Comparison of ENCODE assay signal across 1 cellular context in the genomic region with DNA sequence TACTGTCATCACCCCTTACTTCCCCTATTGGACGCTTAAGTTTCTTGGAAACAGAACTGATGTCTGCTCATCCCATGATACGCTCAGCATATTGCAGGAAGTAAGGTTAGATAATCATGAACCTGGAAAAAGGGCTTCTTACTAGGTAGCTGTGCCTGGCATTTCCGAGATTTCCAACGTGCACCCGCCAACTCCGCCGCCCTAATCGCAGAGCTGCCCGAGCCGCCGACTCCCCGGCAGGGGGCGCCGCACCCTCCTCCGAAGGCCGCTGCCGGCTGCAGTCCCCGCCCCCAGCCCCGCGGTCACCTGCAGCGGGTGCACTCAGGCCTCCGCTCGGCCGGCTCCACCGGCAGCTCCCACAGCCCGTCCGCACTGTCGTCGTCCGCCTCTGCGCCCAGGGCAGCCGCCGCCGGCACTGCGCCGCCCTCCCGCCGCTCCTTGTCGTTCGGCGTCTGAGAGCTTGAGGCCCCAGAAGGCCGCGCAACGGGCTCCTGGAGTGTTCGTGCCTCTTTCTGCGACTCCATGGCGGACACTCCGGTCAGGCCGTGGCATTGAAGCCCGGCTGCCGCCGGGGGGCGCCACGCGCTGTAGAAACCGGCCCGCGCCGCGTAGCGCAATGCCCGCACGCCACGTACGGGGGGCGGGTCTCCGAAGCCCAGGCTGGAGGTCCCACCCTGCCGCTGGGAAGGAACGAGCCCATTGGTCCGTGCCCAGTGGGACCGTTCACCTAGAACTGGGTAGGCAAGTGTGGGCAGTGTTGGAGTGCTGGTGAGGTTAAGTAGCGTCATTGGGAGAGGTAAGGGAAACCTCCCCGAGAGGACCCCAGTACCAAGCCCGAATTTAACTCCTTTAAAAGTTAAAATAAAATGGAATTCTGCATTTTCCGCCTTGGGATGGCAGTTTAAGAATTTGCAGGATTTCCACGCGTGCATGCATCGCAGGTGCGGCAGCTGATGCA.
A peak's percentile ranks its signal among the peaks of the same experiment; 100 is the strongest.
TF ChIP-seq lines count a peak whose summit lies in the region.

A gene with protein sequence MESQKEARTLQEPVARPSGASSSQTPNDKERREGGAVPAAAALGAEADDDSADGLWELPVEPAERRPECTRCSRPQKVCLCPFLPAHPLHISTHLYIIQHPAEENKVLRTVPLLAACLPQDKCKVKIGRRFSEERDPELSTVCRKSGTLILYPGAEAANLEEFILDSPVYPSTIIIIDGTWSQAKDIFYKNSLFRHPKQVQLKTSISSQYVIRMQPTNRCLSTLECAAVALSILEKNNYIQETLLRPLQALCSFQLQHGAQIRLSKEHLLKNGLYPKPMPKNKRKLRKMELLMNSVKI (minus strand): TSS at position 560 of the 958 bp plus-strand sequence. CDS start 36 bp downstream, at position 524.

TF ChIP-seq in K562, 482 proteins besides CTCF, POLR2A, EP300 and RAD21 (continued from another document and continues in another):
- TF ChIP-seq SOX6 (IDR thresholded peaks at IDR 0.05) (peak; percentile 58), COPS2 (conservative IDR thresholded peaks at IDR 0.05) (no peak), NFIX (CRISPR knock-in tag; IDR thresholded peaks at IDR 0.05; ENCODE audit: low read depth) (no peak), NFXL1 (CRISPR knock-in tag; IDR thresholded peaks at IDR 0.05) (no peak), FUS (optimal IDR thresholded peaks at IDR 0.05; ENCODE audit: low read depth, low read length) (peak; percentile 59), ZNF197 (CRISPR knock-in tag; IDR thresholded peaks at IDR 0.05; ENCODE audit: low read depth) (no peak), STAT5A (IDR thresholded peaks at IDR 0.05; ENCODE audit: borderline replicate concordance, low read length) (no peak), MYC (IDR thresholded peaks at IDR 0.05; ENCODE audit: low read depth, low read length) (peak; percentile 70; the same call in 1 of the 2 replicates), MYC (CRISPR knock-in tag; IDR thresholded peaks at IDR 0.05; ENCODE audit: borderline replicate concordance, low read depth) (0 out of 2 replicates have a peak, but pooled peaks have one; percentile 34), ARID2 (IDR thresholded peaks at IDR 0.05) (no peak), ZBTB17 (CRISPR knock-in tag; IDR thresholded peaks at IDR 0.05) (peak; percentile 48; the same call in 1 of the 2 replicates), ESRRB (CRISPR knock-in tag; IDR thresholded peaks at IDR 0.05; ENCODE audit: borderline replicate concordance) (no peak), PTBP1 (IDR thresholded peaks at IDR 0.05; ENCODE audit: low read depth, low read length) (peak; percentile 56; the same call in 1 of the 2 replicates), RFX1 (IDR thresholded peaks at IDR 0.05) (no peak), NR2C1 (IDR thresholded peaks at IDR 0.05) (no peak), NR2C1 (tag; IDR thresholded peaks at IDR 0.05) (no peak), OTX1 (CRISPR knock-in tag; IDR thresholded peaks at IDR 0.05) (no peak), HMGN3 (IDR thresholded peaks at IDR 0.05; ENCODE audit: borderline replicate concordance, extremely low read depth, insufficient read length, low read depth, low read length) (peak; percentile 74), XRCC5 (IDR thresholded peaks at IDR 0.05; ENCODE audit: low read depth, low read length) (peak; percentile 87; the same call in 1 of the 2 replicates), PHF21A (IDR thresholded peaks at IDR 0.05; ENCODE audit: borderline replicate concordance, low read depth) (0 out of 2 replicates have a peak, but pooled peaks have one; percentile 25), EZH2 (IDR thresholded peaks at IDR 0.05; ENCODE audit: borderline replicate concordance, low read depth, low read length) (no peak), DDX20 (tag; IDR thresholded peaks at IDR 0.05; ENCODE audit: low read depth) (no peak), SMARCB1 (IDR thresholded peaks at IDR 0.05; ENCODE audit: insufficient read length, low read depth) (no peak), KAT8 (IDR thresholded peaks at IDR 0.05; ENCODE audit: low read depth) (no peak), ZNF644 (tag; IDR thresholded peaks at IDR 0.05; ENCODE audit: low read depth) (no peak), PML (IDR thresholded peaks at IDR 0.05; ENCODE audit: low read length) (peak; percentile 72), ZNF77 (CRISPR knock-in tag; IDR thresholded peaks at IDR 0.05) (no peak), ZNF408 (CRISPR knock-in tag; IDR thresholded peaks at IDR 0.05; ENCODE audit: low read depth) (no peak), ZNF707 (CRISPR knock-in tag; conservative IDR thresholded peaks at IDR 0.05) (no peak), ZNF696 (CRISPR knock-in tag; conservative IDR thresholded peaks at IDR 0.05) (no peak), MYBL2 (IDR thresholded peaks at IDR 0.05; ENCODE audit: low read depth) (no peak), MYBL2 (CRISPR knock-in tag; IDR thresholded peaks at IDR 0.05; ENCODE audit: borderline replicate concordance) (no peak), BRD9 (IDR thresholded peaks at IDR 0.05; ENCODE audit: low read depth, partially characterized antibody) (no peak)
- TF ChIP-seq, protein P1, sequence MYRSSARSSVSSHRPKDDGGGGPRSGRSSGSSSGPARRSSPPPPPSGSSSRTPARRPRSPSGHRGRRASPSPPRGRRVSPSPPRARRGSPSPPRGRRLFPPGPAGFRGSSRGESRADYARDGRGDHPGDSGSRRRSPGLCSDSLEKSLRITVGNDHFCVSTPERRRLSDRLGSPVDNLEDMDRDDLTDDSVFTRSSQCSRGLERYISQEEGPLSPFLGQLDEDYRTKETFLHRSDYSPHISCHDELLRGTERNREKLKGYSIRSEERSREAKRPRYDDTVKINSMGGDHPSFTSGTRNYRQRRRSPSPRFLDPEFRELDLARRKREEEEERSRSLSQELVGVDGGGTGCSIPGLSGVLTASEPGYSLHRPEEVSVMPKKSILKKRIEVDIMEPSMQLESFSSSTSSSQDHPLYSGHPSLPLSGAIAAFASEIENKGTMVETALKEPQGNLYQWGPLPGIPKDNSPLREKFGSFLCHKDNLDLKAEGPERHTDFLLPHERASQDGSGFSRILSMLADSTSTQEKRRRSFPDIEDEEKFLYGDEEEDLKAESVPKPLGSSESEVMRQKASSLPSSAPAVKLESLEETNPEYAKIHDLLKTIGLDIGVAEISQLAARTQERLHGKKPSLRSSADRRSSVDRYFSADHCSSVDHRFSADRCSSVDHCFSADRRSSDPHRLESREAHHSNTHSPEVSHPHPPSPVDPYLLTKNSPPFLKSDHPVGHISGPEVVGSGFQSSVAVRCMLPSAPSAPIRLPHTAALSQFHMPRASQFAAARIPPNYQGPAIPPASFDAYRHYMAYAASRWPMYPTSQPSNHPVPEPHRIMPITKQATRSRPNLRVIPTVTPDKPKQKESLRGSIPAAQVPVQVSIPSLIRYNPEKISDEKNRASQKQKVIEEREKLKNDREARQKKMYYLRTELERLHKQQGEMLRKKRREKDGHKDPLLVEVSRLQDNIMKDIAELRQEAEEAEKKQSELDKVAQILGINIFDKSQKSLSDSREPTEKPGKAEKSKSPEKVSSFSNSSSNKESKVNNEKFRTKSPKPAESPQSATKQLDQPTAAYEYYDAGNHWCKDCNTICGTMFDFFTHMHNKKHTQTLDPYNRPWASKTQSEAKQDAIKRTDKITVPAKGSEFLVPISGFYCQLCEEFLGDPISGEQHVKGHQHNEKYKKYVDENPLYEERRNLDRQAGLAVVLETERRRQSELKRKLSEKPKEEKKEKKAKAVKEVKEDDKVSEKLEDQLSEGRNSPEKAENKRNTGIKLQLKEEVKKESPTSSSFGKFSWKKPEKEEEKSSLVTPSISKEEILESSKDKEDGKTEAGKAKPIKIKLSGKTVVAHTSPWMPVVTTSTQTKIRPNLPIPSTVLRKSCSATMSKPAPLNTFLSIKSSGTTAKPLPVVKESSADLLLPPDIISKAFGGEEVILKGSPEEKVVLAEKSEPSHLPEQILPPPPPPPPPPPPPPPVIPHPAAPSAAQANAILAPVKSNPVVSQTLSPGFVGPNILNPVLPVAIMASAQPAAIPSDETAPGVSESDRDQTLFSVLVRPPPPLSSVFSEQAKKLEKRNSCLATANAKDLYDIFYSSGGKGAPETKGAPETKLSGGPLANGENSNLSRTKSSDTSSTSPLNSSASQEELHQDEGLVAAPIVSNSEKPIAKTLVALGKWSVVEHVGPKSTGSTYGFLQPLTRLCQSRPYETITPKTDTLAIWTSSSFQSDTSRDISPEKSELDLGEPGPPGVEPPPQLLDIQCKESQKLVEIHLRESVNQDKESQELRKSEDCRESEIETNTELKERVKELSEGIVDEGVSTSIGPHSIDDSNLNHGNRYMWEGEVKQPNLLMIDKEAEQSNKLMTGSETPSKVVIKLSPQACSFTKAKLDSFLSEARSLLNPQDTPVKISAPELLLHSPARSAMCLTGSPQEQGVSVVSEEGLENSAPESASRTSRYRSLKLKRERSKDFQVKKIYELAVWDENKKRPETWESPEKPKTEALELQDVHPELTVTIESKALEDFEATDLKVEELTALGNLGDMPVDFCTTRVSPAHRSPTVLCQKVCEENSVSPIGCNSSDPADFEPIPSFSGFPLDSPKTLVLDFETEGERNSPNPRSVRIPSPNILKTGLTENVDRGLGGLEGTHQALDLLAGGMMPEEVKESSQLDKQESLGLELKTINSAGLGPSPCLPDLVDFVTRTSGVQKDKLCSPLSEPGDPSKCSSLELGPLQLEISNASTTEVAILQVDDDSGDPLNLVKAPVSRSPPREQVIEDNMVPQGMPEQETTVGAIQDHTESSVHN (IDR thresholded peaks at IDR 0.05; ENCODE audit: borderline replicate concordance in 1 of 2, low read depth in 1 of 2): no peak
- TF ChIP-seq, protein P2, sequence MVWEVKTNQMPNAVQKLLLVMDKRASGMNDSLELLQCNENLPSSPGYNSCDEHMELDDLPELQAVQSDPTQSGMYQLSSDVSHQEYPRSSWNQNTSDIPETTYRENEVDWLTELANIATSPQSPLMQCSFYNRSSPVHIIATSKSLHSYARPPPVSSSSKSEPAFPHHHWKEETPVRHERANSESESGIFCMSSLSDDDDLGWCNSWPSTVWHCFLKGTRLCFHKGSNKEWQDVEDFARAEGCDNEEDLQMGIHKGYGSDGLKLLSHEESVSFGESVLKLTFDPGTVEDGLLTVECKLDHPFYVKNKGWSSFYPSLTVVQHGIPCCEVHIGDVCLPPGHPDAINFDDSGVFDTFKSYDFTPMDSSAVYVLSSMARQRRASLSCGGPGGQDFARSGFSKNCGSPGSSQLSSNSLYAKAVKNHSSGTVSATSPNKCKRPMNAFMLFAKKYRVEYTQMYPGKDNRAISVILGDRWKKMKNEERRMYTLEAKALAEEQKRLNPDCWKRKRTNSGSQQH (CRISPR knock-in tag; IDR thresholded peaks at IDR 0.05): no peak
- TF ChIP-seq, protein P3, sequence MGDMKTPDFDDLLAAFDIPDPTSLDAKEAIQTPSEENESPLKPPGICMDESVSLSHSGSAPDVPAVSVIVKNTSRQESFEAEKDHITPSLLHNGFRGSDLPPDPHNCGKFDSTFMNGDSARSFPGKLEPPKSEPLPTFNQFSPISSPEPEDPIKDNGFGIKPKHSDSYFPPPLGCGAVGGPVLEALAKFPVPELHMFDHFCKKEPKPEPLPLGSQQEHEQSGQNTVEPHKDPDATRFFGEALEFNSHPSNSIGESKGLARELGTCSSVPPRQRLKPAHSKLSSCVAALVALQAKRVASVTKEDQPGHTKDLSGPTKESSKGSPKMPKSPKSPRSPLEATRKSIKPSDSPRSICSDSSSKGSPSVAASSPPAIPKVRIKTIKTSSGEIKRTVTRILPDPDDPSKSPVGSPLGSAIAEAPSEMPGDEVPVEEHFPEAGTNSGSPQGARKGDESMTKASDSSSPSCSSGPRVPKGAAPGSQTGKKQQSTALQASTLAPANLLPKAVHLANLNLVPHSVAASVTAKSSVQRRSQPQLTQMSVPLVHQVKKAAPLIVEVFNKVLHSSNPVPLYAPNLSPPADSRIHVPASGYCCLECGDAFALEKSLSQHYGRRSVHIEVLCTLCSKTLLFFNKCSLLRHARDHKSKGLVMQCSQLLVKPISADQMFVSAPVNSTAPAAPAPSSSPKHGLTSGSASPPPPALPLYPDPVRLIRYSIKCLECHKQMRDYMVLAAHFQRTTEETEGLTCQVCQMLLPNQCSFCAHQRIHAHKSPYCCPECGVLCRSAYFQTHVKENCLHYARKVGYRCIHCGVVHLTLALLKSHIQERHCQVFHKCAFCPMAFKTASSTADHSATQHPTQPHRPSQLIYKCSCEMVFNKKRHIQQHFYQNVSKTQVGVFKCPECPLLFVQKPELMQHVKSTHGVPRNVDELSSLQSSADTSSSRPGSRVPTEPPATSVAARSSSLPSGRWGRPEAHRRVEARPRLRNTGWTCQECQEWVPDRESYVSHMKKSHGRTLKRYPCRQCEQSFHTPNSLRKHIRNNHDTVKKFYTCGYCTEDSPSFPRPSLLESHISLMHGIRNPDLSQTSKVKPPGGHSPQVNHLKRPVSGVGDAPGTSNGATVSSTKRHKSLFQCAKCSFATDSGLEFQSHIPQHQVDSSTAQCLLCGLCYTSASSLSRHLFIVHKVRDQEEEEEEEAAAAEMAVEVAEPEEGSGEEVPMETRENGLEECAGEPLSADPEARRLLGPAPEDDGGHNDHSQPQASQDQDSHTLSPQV (IDR thresholded peaks at IDR 0.05): 0 out of 2 replicates have a peak, but pooled peaks have one; percentile 43
- TF ChIP-seq, protein P4, sequence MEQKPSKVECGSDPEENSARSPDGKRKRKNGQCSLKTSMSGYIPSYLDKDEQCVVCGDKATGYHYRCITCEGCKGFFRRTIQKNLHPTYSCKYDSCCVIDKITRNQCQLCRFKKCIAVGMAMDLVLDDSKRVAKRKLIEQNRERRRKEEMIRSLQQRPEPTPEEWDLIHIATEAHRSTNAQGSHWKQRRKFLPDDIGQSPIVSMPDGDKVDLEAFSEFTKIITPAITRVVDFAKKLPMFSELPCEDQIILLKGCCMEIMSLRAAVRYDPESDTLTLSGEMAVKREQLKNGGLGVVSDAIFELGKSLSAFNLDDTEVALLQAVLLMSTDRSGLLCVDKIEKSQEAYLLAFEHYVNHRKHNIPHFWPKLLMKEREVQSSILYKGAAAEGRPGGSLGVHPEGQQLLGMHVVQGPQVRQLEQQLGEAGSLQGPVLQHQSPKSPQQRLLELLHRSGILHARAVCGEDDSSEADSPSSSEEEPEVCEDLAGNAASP (IDR thresholded peaks at IDR 0.05): no peak
- TF ChIP-seq, protein P5, sequence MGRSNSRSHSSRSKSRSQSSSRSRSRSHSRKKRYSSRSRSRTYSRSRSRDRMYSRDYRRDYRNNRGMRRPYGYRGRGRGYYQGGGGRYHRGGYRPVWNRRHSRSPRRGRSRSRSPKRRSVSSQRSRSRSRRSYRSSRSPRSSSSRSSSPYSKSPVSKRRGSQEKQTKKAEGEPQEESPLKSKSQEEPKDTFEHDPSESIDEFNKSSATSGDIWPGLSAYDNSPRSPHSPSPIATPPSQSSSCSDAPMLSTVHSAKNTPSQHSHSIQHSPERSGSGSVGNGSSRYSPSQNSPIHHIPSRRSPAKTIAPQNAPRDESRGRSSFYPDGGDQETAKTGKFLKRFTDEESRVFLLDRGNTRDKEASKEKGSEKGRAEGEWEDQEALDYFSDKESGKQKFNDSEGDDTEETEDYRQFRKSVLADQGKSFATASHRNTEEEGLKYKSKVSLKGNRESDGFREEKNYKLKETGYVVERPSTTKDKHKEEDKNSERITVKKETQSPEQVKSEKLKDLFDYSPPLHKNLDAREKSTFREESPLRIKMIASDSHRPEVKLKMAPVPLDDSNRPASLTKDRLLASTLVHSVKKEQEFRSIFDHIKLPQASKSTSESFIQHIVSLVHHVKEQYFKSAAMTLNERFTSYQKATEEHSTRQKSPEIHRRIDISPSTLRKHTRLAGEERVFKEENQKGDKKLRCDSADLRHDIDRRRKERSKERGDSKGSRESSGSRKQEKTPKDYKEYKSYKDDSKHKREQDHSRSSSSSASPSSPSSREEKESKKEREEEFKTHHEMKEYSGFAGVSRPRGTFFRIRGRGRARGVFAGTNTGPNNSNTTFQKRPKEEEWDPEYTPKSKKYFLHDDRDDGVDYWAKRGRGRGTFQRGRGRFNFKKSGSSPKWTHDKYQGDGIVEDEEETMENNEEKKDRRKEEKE (IDR thresholded peaks at IDR 0.05; ENCODE audit: borderline replicate concordance in 1 of 2, control insufficient read depth in 1 of 2, low read depth in 2 of 2, low read length in 1 of 2): no peak; a peak in 1 of 4 replicates
